ENCODE assay signal across 17 cellular contexts in genomic region chr1:58443986-58444603, GRCh38.
"Had no signal": no experiment of that assay in that cellular context is flagged by ENCODE, and none has a peak within 500 bp of the region (broad histone marks: within the 10 kb centered on the region; RNA-seq: fewer than 3 reads in every experiment).

No MANE protein-coding gene starts in this region.

- H3K9me3 ChIP-seq: body of pancreas, suprapubic skin, transverse colon, vagina had no signal

- H3K36me3 ChIP-seq: suprapubic skin, transverse colon, vagina had no signal

- H3K4me3 ChIP-seq: body of pancreas, coronary artery, suprapubic skin, transverse colon, vagina had no signal

- DNase-seq: activated CD4-positive, alpha-beta T cell treated with anti-CD3 and anti-CD28 coated beads, Interleukin-2, amount 10 ng/mL, durations not matched to agents 24 days and 14 days; activated CD8-positive, alpha-beta T cell treated with anti-CD3 and anti-CD28 coated beads for 36 hours; activated naive CD4-positive, alpha-beta T cell; activated naive CD8-positive, alpha-beta T cell treated with anti-CD3 and anti-CD28 coated beads for 36 hours; activated T-cell treated with anti-CD3 and anti-CD28 coated beads, Interleukin-2, amount 50 U/mL, for 1 hour; body of pancreas; central memory CD4-positive, alpha-beta T cell; immature natural killer cell; left ventricle myocardium superior; occipital lobe; posterior cingulate gyrus; stimulated activated naive CD8-positive, alpha-beta T cell treated with anti-CD3 and anti-CD28 coated beads, Interleukin-15, amount 100 ng/mL, for 72 hours; transverse colon had no signal

- H3K27me3 ChIP-seq: body of pancreas, suprapubic skin, transverse colon, vagina had no signal

- ATAC-seq: activated CD8-positive, alpha-beta T cell treated with anti-CD3 and anti-CD28 coated beads for 36 hours; activated T-helper 17 cell treated with anti-CD3 and anti-CD28 coated beads, Interleukin-2, amount 50 U/mL, for 72 hours; body of pancreas; left ventricle myocardium superior; stimulated activated naive CD8-positive, alpha-beta T cell treated with anti-CD3 and anti-CD28 coated beads, Interleukin-15, amount 100 ng/mL, for 72 hours had no signal

- H3K4me1 ChIP-seq: body of pancreas, suprapubic skin, transverse colon, vagina had no signal
